In genomic region chr2:130963058-130963848, GRCh38 we compare ENCODE assay signal across 13 cellular contexts.
DNase-seq lines count a peak whose midpoint lies in the region; ATAC-seq and TF ChIP-seq lines count a peak whose summit lies in the region.
"Had no signal": no experiment of that assay in that cellular context is flagged by ENCODE, and none has a peak within 500 bp of the region (broad histone marks: within the 10 kb centered on the region; RNA-seq: fewer than 3 reads in every experiment).

No MANE protein-coding gene starts in this region.

- no peak overlapping the region for H3K14ac ChIP-seq in mesenchymal stem cell (ENCODE audit: low read length in 2 of 2)

- H3K27ac ChIP-seq in breast epithelium = no peak overlapping the region
- no peak overlapping the region for H3K27ac ChIP-seq in coronary artery
- H3K27ac ChIP-seq in mesenchymal stem cell (ENCODE audit: low read length, poor library complexity, severe bottlenecking) = no peak overlapping the region
- H3K27ac ChIP-seq in urinary bladder (ENCODE audit: low read depth) = no peak overlapping the region

- DNase-seq in breast epithelium (ENCODE audit: low spot score in 2 of 2) (no peak), MCF 10A (ENCODE audit: unreplicated experiment) (no peak), coronary artery (ENCODE audit: low spot score) (no peak), mesenchymal stem cell (no peak), DMS114 treated with DMSO at 0.1 percent for 48 hours (lab: John Stamatoyannopoulos, UW; ENCODE audit: unreplicated experiment) (no peak), DMS79 treated with DMSO at 0.1 percent for 48 hours (lab: John Stamatoyannopoulos, UW) (no peak)
- DNase-seq: activated CD8-positive, alpha-beta memory T cell treated with anti-CD3 and anti-CD28 coated beads, Interleukin-2, amount 10 ng/mL, durations not matched to agents 7 days and 5 days; activated naive CD8-positive, alpha-beta T cell treated with anti-CD3 and anti-CD28 coated beads, Interleukin-2, amount 10 ng/mL, durations not matched to agents 7 days and 5 days; DND-41; NCI-H146 had no signal

- CTCF ChIA-PET in MCF 10A (lab: Yijun Ruan, JAX) = interaction anchor here (1.0 kb wide), 1 partner anchor 17 kb away, joined by 4 read pairs; no protein-coding TSS in a partner anchor

- H3K27me3 ChIP-seq in breast epithelium (peaks cover 0 to 67% of the 10 kb centered on the region in 2 donors), mesenchymal stem cell (ENCODE audit: control insufficient read depth in 1 of 2, insufficient read depth in 1 of 2, low read length in 2 of 2) (peaks cover 65% of the 10 kb centered on the region in 2 experiments)

- no peak overlapping the region for H3K9ac ChIP-seq in mesenchymal stem cell (ENCODE audit: low read length)

- no peak for TF ChIP-seq POLR2A in breast epithelium (IDR thresholded peaks at IDR 0.05)

- no peak overlapping the region for H2BK12ac ChIP-seq in mesenchymal stem cell (ENCODE audit: low read length in 2 of 2)

- H2BK15ac ChIP-seq in mesenchymal stem cell (ENCODE audit: low read depth, poor library complexity, severe bottlenecking) = no peak overlapping the region

- no peak overlapping the region for H2AFZ ChIP-seq in mesenchymal stem cell (ENCODE audit: low read depth, low read length)

- H3K4me2 ChIP-seq in mesenchymal stem cell (ENCODE audit: low read length, poor library complexity, severe bottlenecking) = peak overlapping the region; percentile 45

- POLR2A ChIA-PET in MCF 10A (lab: Yijun Ruan, JAX) = no interaction called here

- H2AK5ac ChIP-seq in mesenchymal stem cell (ENCODE audit: low read length, severe bottlenecking) = no peak overlapping the region

- H3K4me3 ChIP-seq in breast epithelium = peak overlapping the region in 2 of 3 donors; percentile 39 to 53
- peak overlapping the region; percentile 65 for H3K4me3 ChIP-seq in coronary artery
- H3K4me3 ChIP-seq in mesenchymal stem cell (ENCODE audit: insufficient read depth in 1 of 2, low read depth in 1 of 2, low read length in 2 of 2) = peak overlapping the region in 1 of 2 experiments; percentile 7
- peak overlapping the region; percentile 32 for H3K4me3 ChIP-seq in urinary bladder (ENCODE audit: low read depth, low read length)

- no peak overlapping the region for H2BK5ac ChIP-seq in mesenchymal stem cell (ENCODE audit: low read depth, low read length, poor library complexity, severe bottlenecking)

- TF ChIP-seq CTCF in breast epithelium (IDR thresholded peaks at IDR 0.05) = no peak
- no peak for TF ChIP-seq CTCF in MCF 10A (IDR thresholded peaks at IDR 0.05; ENCODE audit: unreplicated experiment)
- TF ChIP-seq CTCF in coronary artery (IDR thresholded peaks at IDR 0.05) = no peak

- no peak overlapping the region for H4K8ac ChIP-seq in mesenchymal stem cell (ENCODE audit: low read length)

- no TSS peak for BruUV-seq in MCF 10A (replicated peaks; lab: Mats Ljungman, UMichigan)

- no peak overlapping the region for H2BK120ac ChIP-seq in mesenchymal stem cell (ENCODE audit: low read depth, low read length)

- no peak overlapping the region for H3K4me3 Mint-ChIP-seq in MCF 10A (ENCODE audit: unreplicated experiment)
- H3K4me3 Mint-ChIP-seq: dendritic cell treated with granulocyte-macrophage colony-stimulating factor and Interleukin-4, amounts not matched to agents 40 ng/mL and 50 ng/mL, for 4 days had no signal

- H3K9me3 ChIP-seq in breast epithelium (no peaks in the 10 kb centered on the region), mesenchymal stem cell (ENCODE audit: control insufficient read depth, low read length) (no peaks in the 10 kb centered on the region)

- H3K36me3 ChIP-seq in breast epithelium (no peaks in the 10 kb centered on the region), mesenchymal stem cell (ENCODE audit: control insufficient read depth in 1 of 2, insufficient read depth in 2 of 2, low read depth in 1 of 2, low read length in 2 of 2) (no peaks in the 10 kb centered on the region), urinary bladder (ENCODE audit: insufficient read depth) (no peaks in the 10 kb centered on the region)

- no peak overlapping the region for H3K18ac ChIP-seq in mesenchymal stem cell (ENCODE audit: low read depth in 1 of 2, low read length in 2 of 2)

- no peaks in the 10 kb centered on the region for H3K4me1 Mint-ChIP-seq in MCF 10A (ENCODE audit: insufficient read depth, unreplicated experiment)

- no peaks in the 10 kb centered on the region for H3K79me1 ChIP-seq in mesenchymal stem cell (replicated peaks; ENCODE audit: low read length, poor library complexity, severe bottlenecking)

- no peaks in the 10 kb centered on the region for H3K27me3 Mint-ChIP-seq in MCF 10A (ENCODE audit: insufficient read depth, unreplicated experiment)

- H3K4ac ChIP-seq in mesenchymal stem cell (ENCODE audit: low read depth in 1 of 2, low read length in 2 of 2) = no peak overlapping the region

- H4K91ac ChIP-seq in mesenchymal stem cell (ENCODE audit: low read length) = no peak overlapping the region

- H3K23ac ChIP-seq in mesenchymal stem cell (ENCODE audit: low read length in 2 of 2) = no peak overlapping the region

- H3K9me3 Mint-ChIP-seq in MCF 10A (ENCODE audit: unreplicated experiment) = no peaks in the 10 kb centered on the region
- H3K9me3 Mint-ChIP-seq: activated naive CD8-positive, alpha-beta T cell treated with anti-CD3 and anti-CD28 coated beads, Interleukin-2, amount 10 ng/mL, durations not matched to agents 7 days and 5 days; dendritic cell treated with granulocyte-macrophage colony-stimulating factor and Interleukin-4, amounts not matched to agents 40 ng/mL and 50 ng/mL, for 4 days had no signal

- H3K27ac Mint-ChIP-seq in MCF 10A (ENCODE audit: low read depth, unreplicated experiment) = no peak overlapping the region
- H3K27ac Mint-ChIP-seq: activated CD8-positive, alpha-beta memory T cell treated with anti-CD3 and anti-CD28 coated beads, Interleukin-2, amount 10 ng/mL, durations not matched to agents 7 days and 5 days; activated naive CD8-positive, alpha-beta T cell treated with anti-CD3 and anti-CD28 coated beads, Interleukin-2, amount 10 ng/mL, durations not matched to agents 7 days and 5 days; dendritic cell treated with granulocyte-macrophage colony-stimulating factor and Interleukin-4, amounts not matched to agents 40 ng/mL and 50 ng/mL, for 4 days had no signal

- intact Hi-C loops in breast epithelium (cut with DNase I; ENCODE audit: low total_unique reads) (no loop called here), MCF 10A (cut with micrococcal nuclease) (no loop called here)

- peaks cover 21% of the 10 kb centered on the region for H3K36me3 Mint-ChIP-seq in MCF 10A (ENCODE audit: insufficient read depth, unreplicated experiment)
- H3K36me3 Mint-ChIP-seq: activated naive CD8-positive, alpha-beta T cell treated with anti-CD3 and anti-CD28 coated beads, Interleukin-2, amount 10 ng/mL, durations not matched to agents 7 days and 5 days had no signal

- WGBS in mesenchymal stem cell = 9% methylated on average over 59 of the region's 97 CpGs
- 2% methylated on average over 97 of the region's 97 CpGs for WGBS in urinary bladder

- no peak for ATAC-seq in HG02973 (IDR thresholded peaks at IDR 0.05; ENCODE audit: unreplicated experiment)
- ATAC-seq: activated CD8-positive, alpha-beta memory T cell treated with anti-CD3 and anti-CD28 coated beads, Interleukin-2, amount 10 ng/mL, durations not matched to agents 7 days and 5 days had no signal

- H3K4me1 ChIP-seq in breast epithelium (no peaks in the 10 kb centered on the region), mesenchymal stem cell (ENCODE audit: control insufficient read depth, insufficient read depth, low read depth, low read length) (peaks cover 13% of the 10 kb centered on the region), urinary bladder (ENCODE audit: insufficient read depth) (no peaks in the 10 kb centered on the region)
